In the genomic region with DNA sequence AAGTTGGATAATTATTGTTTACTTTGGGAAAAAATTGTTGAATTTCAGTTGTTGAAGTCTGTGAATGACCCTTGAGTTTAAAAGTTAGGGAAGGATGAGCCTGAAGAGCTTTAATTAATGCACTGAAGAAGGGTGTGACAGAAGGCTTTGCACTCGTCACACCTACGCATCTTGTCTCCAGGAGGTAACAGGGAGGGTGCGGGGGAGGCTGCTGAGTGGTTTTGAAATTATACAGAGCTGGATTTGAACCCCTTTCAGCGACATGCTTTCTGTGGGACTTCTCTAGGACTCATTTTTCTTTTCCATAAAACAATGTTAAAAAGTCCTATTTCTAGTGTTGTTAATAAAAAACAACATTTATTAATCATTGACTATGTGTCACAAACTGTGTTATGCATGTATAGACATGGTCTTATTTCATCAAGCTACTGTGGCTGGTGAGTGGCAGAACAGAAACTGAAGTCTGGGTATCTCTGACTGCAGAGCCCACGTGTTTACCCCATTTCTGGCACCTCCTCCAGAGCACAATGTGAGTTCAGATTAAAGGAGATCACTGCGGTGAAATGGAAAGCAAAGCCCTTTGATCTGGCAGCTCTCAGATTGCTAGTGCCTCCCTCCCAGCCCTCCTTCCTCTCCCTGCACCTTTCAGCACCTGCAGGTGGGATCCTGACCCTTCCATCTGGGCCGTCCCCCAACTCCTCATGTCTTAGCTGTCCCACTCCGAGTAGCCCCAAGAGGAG, we compare ENCODE assay signal across 8 cellular contexts.
DNase-seq lines count a peak whose midpoint lies in the region; ATAC-seq and TF ChIP-seq lines count a peak whose summit lies in the region.

No MANE protein-coding gene starts in this region.

- peaks cover 0 to 6% of the 10 kb centered on the region in 2 donors for H3K4me1 Mint-ChIP-seq in natural killer cell treated with Interleukin-12 subunit alpha and Interleukin-12 subunit beta and Interleukin-15 and Interleukin-18, amount 100 ng/mL, for 72 hours (ENCODE audit: low read depth in 2 of 2)

- no peak overlapping the region for H3K4me3 Mint-ChIP-seq in natural killer cell treated with Interleukin-12 subunit alpha and Interleukin-12 subunit beta and Interleukin-15 and Interleukin-18, amount 100 ng/mL, for 72 hours

- H3K36me3 Mint-ChIP-seq in natural killer cell treated with Interleukin-12 subunit alpha and Interleukin-12 subunit beta and Interleukin-15 and Interleukin-18, amount 100 ng/mL, for 72 hours = no peaks in the 10 kb centered on the region

- H3K27me3 Mint-ChIP-seq in natural killer cell treated with Interleukin-12 subunit alpha and Interleukin-12 subunit beta and Interleukin-15 and Interleukin-18, amount 100 ng/mL, for 72 hours = peaks cover 0 to 3% of the 10 kb centered on the region in 2 donors

- ATAC-seq in GM18505 (IDR thresholded peaks at IDR 0.05; ENCODE audit: unreplicated experiment) (peak; percentile 64), HG03354 (IDR thresholded peaks at IDR 0.05; ENCODE audit: poor library complexity, severe bottlenecking, unreplicated experiment) (peak; percentile 81)
- no peak for ATAC-seq in natural killer cell treated with Interleukin-12 subunit alpha and Interleukin-12 subunit beta and Interleukin-15 and Interleukin-18, amount 100 ng/mL, for 72 hours

- no peak for TF ChIP-seq POLR2A in GM18505 (IDR thresholded peaks at IDR 0.05; ENCODE audit: borderline replicate concordance, extremely low read depth, insufficient read depth, insufficient read length)

- peak; percentile 60 for DNase-seq in activated CD8-positive, alpha-beta memory T cell treated with anti-CD3 and anti-CD28 coated beads, Interleukin-2, amount 50 U/mL, for 48 hours
- DNase-seq in natural killer cell treated with Interleukin-12 subunit alpha and Interleukin-12 subunit beta and Interleukin-15 and Interleukin-18, amount 100 ng/mL, for 72 hours (ENCODE audit: low spot score) = peak; percentile 28
- no peak for DNase-seq in NCI-H146 treated with DMSO at 0.1 percent for 48 hours (lab: John Stamatoyannopoulos, UW; ENCODE audit: unreplicated experiment)
- no peak for DNase-seq in NCI-H187 (lab: John Stamatoyannopoulos, UW)
- no peak for DNase-seq in NCI-H2081 (lab: John Stamatoyannopoulos, UW)
- no peak for DNase-seq in epidermal melanocyte (ENCODE audit: insufficient read length, low spot score)

- H3K27ac Mint-ChIP-seq in natural killer cell treated with Interleukin-12 subunit alpha and Interleukin-12 subunit beta and Interleukin-15 and Interleukin-18, amount 100 ng/mL, for 72 hours = no peak overlapping the region

- H3K9me3 Mint-ChIP-seq in natural killer cell treated with Interleukin-12 subunit alpha and Interleukin-12 subunit beta and Interleukin-15 and Interleukin-18, amount 100 ng/mL, for 72 hours = peaks cover 6% of the 10 kb centered on the region

Comparison
In these comparisons a context has a peak if more than half of its experiments do, and no peak if none do; other contexts are left out.
1. ATAC-seq: peak in GM18505 (single experiment) and HG03354 (single experiment); none in natural killer cell treated with Interleukin-12 subunit alpha and Interleukin-12 subunit beta and Interleukin-15 and Interleukin-18, amount 100 ng/mL, for 72 hours (0 of 2).
2. DNase-seq: peak in activated CD8-positive, alpha-beta memory T cell treated with anti-CD3 and anti-CD28 coated beads, Interleukin-2, amount 50 U/mL, for 48 hours (single experiment) and natural killer cell treated with Interleukin-12 subunit alpha and Interleukin-12 subunit beta and Interleukin-15 and Interleukin-18, amount 100 ng/mL, for 72 hours (single experiment); none in NCI-H146 treated with DMSO at 0.1 percent for 48 hours (single experiment), NCI-H187 (0 of 2), NCI-H2081 (0 of 2) and epidermal melanocyte (single experiment).